In the genomic region with DNA sequence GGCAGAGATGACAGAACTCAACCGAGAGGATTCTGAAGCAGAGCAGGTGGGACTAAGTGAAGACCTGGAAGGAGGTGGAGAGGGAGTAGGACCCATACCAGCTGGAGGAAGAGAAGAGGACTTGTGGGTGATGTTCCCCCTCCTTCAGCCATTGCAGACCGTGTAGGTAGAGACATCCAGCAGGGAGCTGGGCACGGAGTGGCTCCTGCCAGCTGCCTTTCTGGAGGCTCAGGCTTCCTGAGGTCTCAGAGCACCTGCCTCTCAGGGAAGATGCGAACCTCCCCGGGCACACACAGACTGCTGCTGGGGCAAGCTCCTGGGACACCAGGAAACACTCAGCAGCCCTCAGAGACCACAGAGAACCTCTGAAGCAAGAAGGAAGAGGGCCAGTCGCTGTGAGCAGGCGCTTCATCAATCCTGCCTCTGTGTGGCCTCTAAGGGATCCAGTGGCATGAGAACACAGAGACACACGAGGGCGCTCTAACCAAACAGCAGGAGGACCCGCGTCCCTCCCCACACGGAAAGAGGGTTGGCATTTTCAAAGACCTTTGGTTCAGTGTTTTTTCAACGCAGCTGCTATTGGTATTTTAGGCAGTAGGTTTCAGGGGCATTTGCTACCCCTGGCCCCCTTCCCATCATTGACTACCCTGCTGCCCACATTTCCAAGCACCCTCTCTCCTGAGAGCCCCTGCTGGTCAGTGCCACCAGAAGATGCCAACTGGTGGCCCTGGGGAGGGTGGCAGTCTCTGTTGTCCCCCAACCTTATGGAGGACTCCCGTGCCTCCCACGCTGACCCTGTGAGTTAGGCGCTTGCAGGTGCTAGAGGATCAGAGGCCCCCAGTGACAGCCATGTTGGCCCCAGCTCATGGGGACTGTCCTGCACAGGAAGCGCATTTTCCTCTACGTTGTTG, we compare ENCODE assay signal across 8 cellular contexts.
DNase-seq lines count a peak whose midpoint lies in the region; ATAC-seq and TF ChIP-seq lines count a peak whose summit lies in the region.

No MANE protein-coding gene starts in this region.

- intact Hi-C loops in dorsolateral prefrontal cortex (cut with DNase I) = loop anchor here (2.0 to 10.0 kb wide), 7 partner anchors 43 to 601 kb away; no protein-coding TSS in a partner anchor

- peak; percentile 92 for TF ChIP-seq CTCF in GM12864 (IDR thresholded peaks at IDR 0.05; ENCODE audit: low read depth, low read length, missing control alignments)
- TF ChIP-seq CTCF in dorsolateral prefrontal cortex (IDR thresholded peaks at IDR 0.05 in 54 of 56, conservative IDR thresholded peaks at IDR 0.05 in 2 of 56; ENCODE audit: low read depth in 1 of 56, partially characterized antibody in 56 of 56) = peak; percentile 50 to 97 (median 91)
- peak; percentile 94 for TF ChIP-seq CTCF in lung (IDR thresholded peaks at IDR 0.05; ENCODE audit: control extremely low read depth, extremely low read depth)

- DNase-seq in GM12864 (ENCODE audit: low read depth) (peak; percentile 52), NCI-H748 (lab: John Stamatoyannopoulos, UW; ENCODE audit: unreplicated experiment) (peak; percentile 97), dorsolateral prefrontal cortex (peak; percentile 74 to 90 (median 85)), lung (ENCODE audit: low spot score) (peak; percentile 79)
- DNase-seq in activated CD4-positive, alpha-beta T cell treated with anti-CD3 and anti-CD28 coated beads, Interleukin-2, amount 50 U/mL, for 4 hours = peak; percentile 79 to 80
- DNase-seq in stimulated activated CD8-positive, alpha-beta memory T cell treated with anti-CD3 and anti-CD28 coated beads, Interleukin-12 subunit alpha, Interleukin-12 subunit beta, amount 100 ng/mL, for 4 hours (ENCODE audit: low read depth) = peak; percentile 56

- H3K27me3 ChIP-seq in dorsolateral prefrontal cortex (no peaks in the 10 kb centered on the region), lung (ENCODE audit: control insufficient read depth, insufficient read depth) (no peaks in the 10 kb centered on the region)

- ATAC-seq in HG03521 (IDR thresholded peaks at IDR 0.05; ENCODE audit: unreplicated experiment) = peak; percentile 77
- peak; percentile 75 for ATAC-seq in lung (ENCODE audit: insufficient read depth, low FRiP score)
- no peak for ATAC-seq in HG03095 (IDR thresholded peaks at IDR 0.05; ENCODE audit: unreplicated experiment)

- no peak overlapping the region for H3K4me3 ChIP-seq in GM12864 (ENCODE audit: low read depth, low read length)
- H3K4me3 ChIP-seq in dorsolateral prefrontal cortex = peak overlapping the region in 1 of 59 donors; percentile 0
- no peak overlapping the region for H3K4me3 ChIP-seq in lung

- no peaks in the 10 kb centered on the region for H3K9me3 ChIP-seq in lung (ENCODE audit: control insufficient read depth in 2 of 2, insufficient read depth in 1 of 2, low read length in 1 of 2)

- peaks cover 0 to 5% of the 10 kb centered on the region in 2 donors for H3K36me3 ChIP-seq in lung (ENCODE audit: control insufficient read depth in 2 of 2, insufficient read depth in 2 of 2, low read length in 2 of 2)

- H3K27ac ChIP-seq in dorsolateral prefrontal cortex (peak overlapping the region in 9 of 59 donors; percentile 17 to 66 (median 41)), lung (ENCODE audit: low read depth in 1 of 2, low read length in 1 of 2) (no peak overlapping the region)

- 32 to 36% methylated on average over 18 of the region's 18 CpGs for WGBS in lung, 2 donors

- peaks cover 0 to 5% of the 10 kb centered on the region in 2 donors for H3K4me1 ChIP-seq in lung (ENCODE audit: control insufficient read depth in 2 of 2, insufficient read depth in 2 of 2, low read length in 2 of 2)
